In the genomic region with DNA sequence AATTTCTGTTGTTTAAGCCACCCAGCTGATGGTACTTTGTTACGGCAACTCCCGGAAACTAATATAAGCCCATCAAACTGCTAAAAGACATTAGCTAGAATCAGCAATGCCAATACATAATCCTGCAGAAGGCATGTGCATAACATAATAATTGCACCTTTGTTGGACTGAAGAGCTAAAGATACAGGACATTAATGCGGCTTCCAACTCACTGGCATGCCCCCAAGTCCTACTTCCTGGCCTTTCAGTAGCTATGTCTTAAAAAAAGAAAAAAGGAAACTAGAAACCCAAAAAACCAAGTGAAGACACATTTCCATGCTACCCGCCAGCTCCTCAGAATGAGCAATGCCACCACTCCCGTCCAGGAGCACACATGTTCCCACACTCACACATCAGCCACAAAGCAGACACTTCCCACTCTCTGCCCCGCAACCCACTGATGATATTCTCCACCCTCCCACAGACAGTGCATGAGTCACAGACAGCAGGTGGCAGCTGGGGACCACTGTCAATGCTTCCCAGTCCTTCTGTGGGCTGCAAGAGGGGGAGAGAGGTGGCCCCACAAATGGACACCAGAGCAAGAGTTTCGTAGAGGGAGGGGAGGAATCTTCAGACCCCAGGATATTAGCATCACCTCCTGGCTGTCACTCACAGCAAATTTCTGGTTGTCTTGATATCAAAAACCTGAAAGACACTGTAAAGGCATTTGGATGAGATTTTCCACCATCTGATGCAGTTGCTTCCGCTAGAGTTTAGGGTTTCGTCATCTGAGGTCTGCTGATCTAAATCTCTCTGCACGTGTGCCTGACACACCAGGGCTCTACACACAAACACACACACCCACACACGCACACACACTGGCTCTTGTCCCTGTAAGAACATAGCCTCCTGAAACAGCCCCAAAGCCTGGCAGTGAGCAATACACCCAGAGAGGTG, we compare ENCODE assay signal across 9 cellular contexts. TPM values are rescaled to one million over a fixed set of nuclear protein-coding genes. Genes with fewer than 3 reads are reported as not detected.
DNase-seq lines count a peak whose midpoint lies in the region; ATAC-seq and TF ChIP-seq lines count a peak whose summit lies in the region.
"Had no signal": no experiment of that assay in that cellular context is flagged by ENCODE, and none has a peak within 500 bp of the region (broad histone marks: within the 10 kb centered on the region; RNA-seq: fewer than 3 reads in every experiment).

No MANE protein-coding gene starts in this region.

- no peak overlapping the region for H2AFZ ChIP-seq in GM23338

- no peaks in the 10 kb centered on the region for H3K27me3 ChIP-seq in GM23338 (ENCODE audit: insufficient read depth)

- H3K36me3 Mint-ChIP-seq in CD14-positive monocyte: peaks cover 23% of the 10 kb centered on the region in 2 donors
- peaks cover 5% of the 10 kb centered on the region for H3K36me3 Mint-ChIP-seq in GM23338 (ENCODE audit: low read depth)
- H3K36me3 Mint-ChIP-seq in activated naive CD8-positive, alpha-beta T cell: no peaks in the 10 kb centered on the region
- no peaks in the 10 kb centered on the region; the same call in 1 of the 2 replicates for H3K36me3 Mint-ChIP-seq in HFFc6 (ENCODE audit: low read depth)

- H3K27me3 Mint-ChIP-seq in CD14-positive monocyte (ENCODE audit: low read depth in 3 of 3) (peaks cover 2% of the 10 kb centered on the region in 3 donors), GM23338 (ENCODE audit: insufficient read depth, low read depth, poor library complexity) (peaks cover 16% of the 10 kb centered on the region), HFFc6 (ENCODE audit: insufficient read depth) (no peaks in the 10 kb centered on the region)
- no peaks in the 10 kb centered on the region for H3K27me3 Mint-ChIP-seq in activated naive CD8-positive, alpha-beta T cell

- H3K27ac ChIP-seq in GM23338 (ENCODE audit: low read depth): 0 out of 2 replicates have a peak overlapping the region, but pooled peaks have one; percentile 17

- in situ Hi-C loops in SK-MEL-5 (cut with HindIII; ENCODE audit: low pct_unique_long_range_greater_than_20kb, low sequenced_read_pairs): no loop called here

- H3K4me1 Mint-ChIP-seq in CD14-positive monocyte: peaks cover 23% of the 10 kb centered on the region
- H3K4me1 Mint-ChIP-seq in GM23338: peaks cover 29% of the 10 kb centered on the region
- peaks cover 64% of the 10 kb centered on the region for H3K4me1 Mint-ChIP-seq in activated naive CD8-positive, alpha-beta T cell (ENCODE audit: low read depth)
- peaks cover 27% of the 10 kb centered on the region for H3K4me1 Mint-ChIP-seq in HFFc6 (ENCODE audit: low read depth)

- H3K4me2 ChIP-seq in GM23338: no peak overlapping the region

- peak overlapping the region; percentile 89 to 99 (median 92) for H3K27ac Mint-ChIP-seq in CD14-positive monocyte
- H3K27ac Mint-ChIP-seq in GM23338: peak overlapping the region; percentile 57
- H3K27ac Mint-ChIP-seq in activated naive CD8-positive, alpha-beta T cell: peak overlapping the region; percentile 99
- H3K27ac Mint-ChIP-seq in HFFc6: no peak overlapping the region; the same call in 1 of the 2 replicates
- H3K27ac Mint-ChIP-seq: nephron had no signal

- peak overlapping the region; percentile 61 to 72 for H3K4me3 Mint-ChIP-seq in CD14-positive monocyte
- no peak overlapping the region for H3K4me3 Mint-ChIP-seq in GM23338
- peak overlapping the region; percentile 64 for H3K4me3 Mint-ChIP-seq in activated naive CD8-positive, alpha-beta T cell
- H3K4me3 Mint-ChIP-seq in HFFc6: no peak overlapping the region
- H3K4me3 Mint-ChIP-seq: nephron had no signal

- H3K9me2 ChIP-seq in GM23338 (ENCODE audit: insufficient read depth): 0 out of 2 replicates have a peak, but pooled peaks cover 4% of the 10 kb centered on the region

- H3K9me3 Mint-ChIP-seq in CD14-positive monocyte: peaks cover 0 to 4% (median 0%) of the 10 kb centered on the region in 7 donors
- 0 out of 3 replicates have a peak, but pooled peaks cover 2% of the 10 kb centered on the region for H3K9me3 Mint-ChIP-seq in GM23338
- H3K9me3 Mint-ChIP-seq in activated naive CD8-positive, alpha-beta T cell (ENCODE audit: low read depth): no peaks in the 10 kb centered on the region
- H3K9me3 Mint-ChIP-seq in HFFc6: no peaks in the 10 kb centered on the region
- H3K9me3 Mint-ChIP-seq: nephron had no signal

- peaks cover 9% of the 10 kb centered on the region; the same call in 1 of the 2 replicates for H3K4me1 ChIP-seq in GM23338 (ENCODE audit: insufficient read depth)

- H3K4me3 ChIP-seq in GM23338: no peak overlapping the region

- DNase-seq in CD14-positive monocyte (ENCODE audit: low spot score) (peak; percentile 92), GM23338 (ENCODE audit: low spot score) (no peak), SK-MEL-5 (ENCODE audit: low read depth, low spot score) (peak; percentile 70), left ventricle myocardium superior (peak; percentile 52), HFFc6 (no peak), NCI-H1105 treated with DMSO at 0.1 percent for 48 hours (lab: John Stamatoyannopoulos, UW) (no peak)
- DNase-seq in stimulated activated CD4-positive, alpha-beta T cell treated with anti-CD3 and anti-CD28 coated beads, Interleukin-1b, Interleukin-23, amount 100 ng/mL, for 1 hour (ENCODE audit: low read depth in 2 of 2): peak; percentile 48

- no peak for ATAC-seq in GM23338
- peak; percentile 70 for ATAC-seq in left ventricle myocardium superior

- H3F3A ChIP-seq in GM23338 (replicated peaks; ENCODE audit: low read depth): no peaks in the 10 kb centered on the region

- peaks cover under 1% of the 10 kb centered on the region; the same call in 1 of the 2 replicates for H3K79me2 ChIP-seq in GM23338 (replicated peaks; ENCODE audit: insufficient read depth)

- H3K36me3 ChIP-seq in GM23338 (ENCODE audit: insufficient read depth): no peaks in the 10 kb centered on the region

- H4K20me1 ChIP-seq in GM23338 (replicated peaks; ENCODE audit: insufficient read depth): no peaks in the 10 kb centered on the region; the same call in 1 of the 2 replicates

- intact Hi-C loops in CD14-positive monocyte (cut with micrococcal nuclease) (loop anchor here (5.0 to 10.0 kb wide), 4 partner anchors 33 to 120 kb away; a partner anchor contains a TSS), left ventricle myocardium superior (cut with micrococcal nuclease) (no loop called here)

- TF ChIP-seq CTCF in CD14-positive monocyte (IDR thresholded peaks at IDR 0.05): no peak
- peak in 1 of 2 experiments; percentile 41; a peak in 2 of 4 replicates for TF ChIP-seq CTCF in GM23338 (conservative IDR thresholded peaks at IDR 0.05; ENCODE audit: low read depth in 2 of 2)
- TF ChIP-seq CTCF in HFFc6 (IDR thresholded peaks at IDR 0.05): no peak

TF ChIP-seq in GM23338, 12 proteins besides CTCF, POLR2A, EP300 and RAD21 (continues in another document):
- TF ChIP-seq, protein P1, sequence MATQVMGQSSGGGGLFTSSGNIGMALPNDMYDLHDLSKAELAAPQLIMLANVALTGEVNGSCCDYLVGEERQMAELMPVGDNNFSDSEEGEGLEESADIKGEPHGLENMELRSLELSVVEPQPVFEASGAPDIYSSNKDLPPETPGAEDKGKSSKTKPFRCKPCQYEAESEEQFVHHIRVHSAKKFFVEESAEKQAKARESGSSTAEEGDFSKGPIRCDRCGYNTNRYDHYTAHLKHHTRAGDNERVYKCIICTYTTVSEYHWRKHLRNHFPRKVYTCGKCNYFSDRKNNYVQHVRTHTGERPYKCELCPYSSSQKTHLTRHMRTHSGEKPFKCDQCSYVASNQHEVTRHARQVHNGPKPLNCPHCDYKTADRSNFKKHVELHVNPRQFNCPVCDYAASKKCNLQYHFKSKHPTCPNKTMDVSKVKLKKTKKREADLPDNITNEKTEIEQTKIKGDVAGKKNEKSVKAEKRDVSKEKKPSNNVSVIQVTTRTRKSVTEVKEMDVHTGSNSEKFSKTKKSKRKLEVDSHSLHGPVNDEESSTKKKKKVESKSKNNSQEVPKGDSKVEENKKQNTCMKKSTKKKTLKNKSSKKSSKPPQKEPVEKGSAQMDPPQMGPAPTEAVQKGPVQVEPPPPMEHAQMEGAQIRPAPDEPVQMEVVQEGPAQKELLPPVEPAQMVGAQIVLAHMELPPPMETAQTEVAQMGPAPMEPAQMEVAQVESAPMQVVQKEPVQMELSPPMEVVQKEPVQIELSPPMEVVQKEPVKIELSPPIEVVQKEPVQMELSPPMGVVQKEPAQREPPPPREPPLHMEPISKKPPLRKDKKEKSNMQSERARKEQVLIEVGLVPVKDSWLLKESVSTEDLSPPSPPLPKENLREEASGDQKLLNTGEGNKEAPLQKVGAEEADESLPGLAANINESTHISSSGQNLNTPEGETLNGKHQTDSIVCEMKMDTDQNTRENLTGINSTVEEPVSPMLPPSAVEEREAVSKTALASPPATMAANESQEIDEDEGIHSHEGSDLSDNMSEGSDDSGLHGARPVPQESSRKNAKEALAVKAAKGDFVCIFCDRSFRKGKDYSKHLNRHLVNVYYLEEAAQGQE (IDR thresholded peaks at IDR 0.05; ENCODE audit: unreplicated experiment): no peak
- TF ChIP-seq ZNF331 (CRISPR knock-in tag; IDR thresholded peaks at IDR 0.05; ENCODE audit: low read depth) (no peak), POLR2AphosphoS5 (IDR thresholded peaks at IDR 0.05; ENCODE audit: low read depth) (no peak)

RNA-seq across cellular contexts. Expression of a gene that starts 32.8 kb away (rescaled TPM):
- polyA plus RNA-seq in CD14-positive monocyte (1 to 10 TPM; 2.4 TPM), GM23338 (2016; fragmentation: Nextera tagmentation; extraction: Ambion mirVana) (4.1 and 4.9 TPM in 2 replicates)
- 12.8 and 13.1 TPM in 2 replicates for total RNA-seq in GM23338 (2014; rRNA removed; shearing (Covaris generic))
- total RNA-seq in SK-MEL-5 (2014; rRNA removed; shearing (Covaris generic)): 7.3 and 8.6 TPM in 2 replicates
- 5.8 and 6.4 TPM in 2 replicates for polyA plus RNA-seq in SK-MEL-5 (2015; cell fraction: cytosol; rRNA removed)
- polyA plus RNA-seq in SK-MEL-5 (2015; cell fraction: nucleus; rRNA removed): 7.1 and 7.8 TPM in 2 replicates
- total RNA-seq in left ventricle myocardium superior: 33.7 TPM
- 1 to 10 TPM; 2.3 to 4.7 (median 2.9) TPM for total RNA-seq in HFFc6 (2021; fragmentation: NEBNext Ultra II Directional; extraction: Animal tissue kit (Norgen Biotek cat#: 25700))

Comparison
In these comparisons a context has a peak if more than half of its experiments do, and no peak if none do; other contexts are left out.
1. DNase-seq: peak in CD14-positive monocyte (single experiment), SK-MEL-5 (single experiment), left ventricle myocardium superior (single experiment) and stimulated activated CD4-positive, alpha-beta T cell treated with anti-CD3 and anti-CD28 coated beads, Interleukin-1b, Interleukin-23, amount 100 ng/mL, for 1 hour (2 of 2); none in GM23338 (single experiment), HFFc6 (single experiment) and NCI-H1105 treated with DMSO at 0.1 percent for 48 hours (single experiment).
2. H3K4me3 Mint-ChIP-seq: peak in CD14-positive monocyte (2 of 2) and activated naive CD8-positive, alpha-beta T cell (single experiment); none in GM23338 (single experiment) and HFFc6 (single experiment).